Comparison of ENCODE assay signal across 8 cellular contexts in genomic region chr17:39927101-39927927, GRCh38. TPM values are rescaled to one million over a fixed set of nuclear protein-coding genes. Genes with fewer than 3 reads are reported as not detected.
DNase-seq lines count a peak whose midpoint lies in the region; ATAC-seq and TF ChIP-seq lines count a peak whose summit lies in the region.

A gene with protein sequence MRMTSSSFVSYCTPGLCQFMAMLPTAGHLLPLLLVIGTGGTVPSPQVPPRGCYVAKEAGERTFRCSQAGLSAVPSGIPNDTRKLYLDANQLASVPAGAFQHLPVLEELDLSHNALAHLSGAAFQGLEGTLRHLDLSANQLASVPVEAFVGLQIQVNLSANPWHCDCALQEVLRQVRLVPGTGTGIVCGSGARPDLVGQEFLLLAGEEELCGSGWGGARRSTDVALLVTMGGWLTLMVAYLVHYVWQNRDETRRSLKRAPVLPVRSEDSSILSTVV (plus strand): TSS chr17:39927732. CDS start chr17:39941524, 13,792 bp downstream.
Gene ORMDL3 (minus strand): TSS chr17:39927601. CDS start chr17:39924203, 3,398 bp downstream.

- H3K4me3 Mint-ChIP-seq in activated B cell treated with CpG ODN at 0.5 μM for 24 hours (peak within 1 kb of the TSS; percentile 97), immature natural killer cell (peak within 1 kb of the TSS; percentile 86 to 97 (median 94))

- H3K36me3 Mint-ChIP-seq in activated B cell treated with CpG ODN at 0.5 μM for 24 hours (ENCODE audit: low read depth) (peaks cover 21% of the 10 kb centered on the region), immature natural killer cell (peaks cover 0 to 7% (median 3%) of the 10 kb centered on the region in 3 donors)

- H3K9me3 Mint-ChIP-seq in activated B cell treated with CpG ODN at 0.5 μM for 24 hours (no peaks in the 10 kb centered on the region), immature natural killer cell (no peaks in the 10 kb centered on the region)

- ATAC-seq in GM18907 (IDR thresholded peaks at IDR 0.05; ENCODE audit: unreplicated experiment): peak; percentile 81
- peak; percentile 86 for ATAC-seq in HG03159 (IDR thresholded peaks at IDR 0.05; ENCODE audit: unreplicated experiment)
- ATAC-seq in activated B cell treated with CpG ODN at 0.5 μM for 24 hours (ENCODE audit: low read depth): peak; percentile 92

- H3K27me3 Mint-ChIP-seq in activated B cell treated with CpG ODN at 0.5 μM for 24 hours: no peaks in the 10 kb centered on the region
- peaks cover 0 to 2% (median 0%) of the 10 kb centered on the region in 3 donors for H3K27me3 Mint-ChIP-seq in immature natural killer cell (ENCODE audit: low read depth in 3 of 3)

- CTCF ChIA-PET in activated B cell treated with CpG ODN at 0.5 μM for 24 hours (lab: Charles Lee): no interaction called here

- no peak for TF ChIP-seq CTCF in activated B cell treated with CpG ODN at 0.5 μM for 24 hours (IDR thresholded peaks at IDR 0.05)

- in situ Hi-C loops in ACHN (cut with HindIII; ENCODE audit: low pct_ligation_motif_present, low pct_unique_long_range_greater_than_20kb, low sequenced_read_pairs): no loop called here

- intact Hi-C loops in activated B cell treated with CpG ODN at 0.5 μM for 24 hours (cut with micrococcal nuclease): loop anchor here (1.0 to 10.0 kb wide), 4 partner anchors 26 to 357 kb away; partner anchors contain the start of genes CDC6 and PSMD3

- H3K4me1 Mint-ChIP-seq in activated B cell treated with CpG ODN at 0.5 μM for 24 hours (peaks cover 40% of the 10 kb centered on the region), immature natural killer cell (peaks cover 39 to 46% of the 10 kb centered on the region in 2 donors)

- peak within 1 kb of the TSS; percentile 65 for H3K27ac ChIP-seq in caudate nucleus (ENCODE audit: low read depth, low read length)

- POLR2A ChIA-PET in activated B cell treated with CpG ODN at 0.5 μM for 24 hours (lab: Charles Lee): interaction anchor here (0.5 to 1.9 kb wide), 6 partner anchors 26 to 240 kb away, joined by 3 to 7 read pairs (median 4); partner anchors contain the start of genes IKZF3, MSL1 and PGAP3

- peak; percentile 94 for DNase-seq in ACHN
- peak; percentile 80 for DNase-seq in NCI-H226
- peak; percentile 91 for DNase-seq in activated B cell treated with CpG ODN at 0.5 μM for 24 hours
- DNase-seq in caudate nucleus (lab: John Stamatoyannopoulos, UW): peak; percentile 31 to 96 (median 91)
- peak; percentile 89 to 90 (median 90) for DNase-seq in immature natural killer cell
- DNase-seq in smooth muscle cell of the brain vasculature (ENCODE audit: low read depth, low spot score): peak; percentile 88

- peak within 1 kb of the TSS; percentile 82 for H3K27ac Mint-ChIP-seq in activated B cell treated with CpG ODN at 0.5 μM for 24 hours
- H3K27ac Mint-ChIP-seq in immature natural killer cell: peak within 1 kb of the TSS; percentile 86 to 97 (median 92)

RNA-seq across cellular contexts. Expression of the first gene that starts in this region (rescaled TPM):
- total RNA-seq in activated B cell treated with CpG ODN at 0.5 μM for 24 hours: not detected in 2 replicates
- polyA plus RNA-seq in immature natural killer cell: not detected

RNA-seq across cellular contexts. Expression of gene ORMDL3, which starts in this region (rescaled TPM):
- total RNA-seq in activated B cell treated with CpG ODN at 0.5 μM for 24 hours: 38.5 and 49.1 TPM in 2 replicates
- 100 to 1,000 TPM in 1 of 3 donors, 10 to 100 TPM in 2; 44.1 to 154 (median 63.8) TPM for polyA plus RNA-seq in immature natural killer cell

Comparison
In these comparisons a context has a peak if more than half of its experiments do, and no peak if none do; other contexts are left out.
1. Peak in every context shown above with its lines: DNase-seq, ATAC-seq and H3K27ac ChIP-seq.